10 cellular contexts compared by ENCODE assay signal in the genomic region with DNA sequence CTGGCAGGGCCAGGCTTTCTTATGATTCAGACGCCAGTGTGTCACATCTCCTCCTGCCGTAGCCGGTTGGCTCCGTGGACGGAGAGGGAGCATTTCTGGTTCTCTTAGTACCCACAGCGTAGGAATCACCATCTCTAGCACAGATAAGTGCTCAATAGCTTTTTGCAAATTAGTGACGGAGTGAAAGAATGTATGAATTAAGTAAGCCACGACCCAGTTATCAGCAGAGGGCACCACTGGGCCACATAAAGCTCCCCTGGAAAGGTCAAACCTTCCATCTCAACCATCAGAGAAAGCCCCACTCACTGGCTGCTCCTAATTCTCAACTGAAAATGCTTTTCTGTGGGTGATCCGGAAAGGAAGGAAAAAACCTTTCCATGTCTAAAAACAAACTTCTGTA.
DNase-seq lines count a peak whose midpoint lies in the region; ATAC-seq and TF ChIP-seq lines count a peak whose summit lies in the region.
"Had no signal": no experiment of that assay in that cellular context is flagged by ENCODE, and none has a peak within 500 bp of the region (broad histone marks: within the 10 kb centered on the region; RNA-seq: fewer than 3 reads in every experiment).

No MANE protein-coding gene starts in this region.

- H3K4me2 ChIP-seq in DND-41 (ENCODE audit: insufficient read depth, low read length) (no peak overlapping the region), MM.1S (ENCODE audit: low read depth, low read length) (no peak overlapping the region)

- H4K20me1 ChIP-seq in DND-41 (ENCODE audit: insufficient read depth, low read length) (no peaks in the 10 kb centered on the region), MM.1S (ENCODE audit: insufficient read depth, low read length) (no peaks in the 10 kb centered on the region)

- H2AFZ ChIP-seq in DND-41 (ENCODE audit: low read depth, low read length) (no peak overlapping the region), MM.1S (ENCODE audit: low read length) (no peak overlapping the region)

- ATAC-seq in DND-41 (ENCODE audit: insufficient read depth, low read depth) (no peak), left lobe of liver (peak; percentile 62), GM21515 (IDR thresholded peaks at IDR 0.05; ENCODE audit: unreplicated experiment) (no peak), GM18907 (IDR thresholded peaks at IDR 0.05; ENCODE audit: unreplicated experiment) (no peak)
- ATAC-seq: stimulated activated naive CD8-positive, alpha-beta T cell treated with anti-CD3 and anti-CD28 coated beads, Interleukin-15, amount 100 ng/mL, for 72 hours had no signal

- no peaks in the 10 kb centered on the region for H3K9me2 ChIP-seq in MM.1S (replicated peaks; ENCODE audit: insufficient read depth, low read length)

- in situ Hi-C loops in SK-MEL-5 (cut with HindIII; ENCODE audit: low pct_unique_long_range_greater_than_20kb, low sequenced_read_pairs) (no loop called here), KBM-7 (cut with MboI; ENCODE audit: low pct_unique_long_range_greater_than_20kb, low sequenced_read_pairs) (no loop called here)

- no peaks in the 10 kb centered on the region for H3K79me2 ChIP-seq in DND-41 (ENCODE audit: insufficient read depth, low read length)
- H3K79me2 ChIP-seq in MM.1S (ENCODE audit: low read length), result no peaks in the 10 kb centered on the region

- H3K9ac ChIP-seq in DND-41 (ENCODE audit: low read depth, low read length) (no peak overlapping the region), MM.1S (ENCODE audit: low read length) (no peak overlapping the region)

- peaks cover 3% of the 10 kb centered on the region for H3K27me3 ChIP-seq in DND-41 (ENCODE audit: insufficient read depth, low read length, poor library complexity)
- no peaks in the 10 kb centered on the region for H3K27me3 ChIP-seq in MM.1S (replicated peaks; ENCODE audit: insufficient read depth, low read length)

- H3F3A ChIP-seq in MM.1S (ENCODE audit: insufficient read depth, low read length), result no peaks in the 10 kb centered on the region

- H3K36me3 ChIP-seq in DND-41 (ENCODE audit: insufficient read depth, low read length), result no peaks in the 10 kb centered on the region
- H3K36me3 ChIP-seq in MM.1S (replicated peaks; ENCODE audit: insufficient read depth, low read length), result no peaks in the 10 kb centered on the region
- H3K36me3 ChIP-seq: left ventricle myocardium inferior had no signal

- no peaks in the 10 kb centered on the region for H3K4me1 ChIP-seq in DND-41 (ENCODE audit: insufficient read depth, low read length)
- no peaks in the 10 kb centered on the region for H3K4me1 ChIP-seq in MM.1S (ENCODE audit: low read length)
- H3K4me1 ChIP-seq: left ventricle myocardium inferior had no signal

- TF ChIP-seq CTCF in DND-41 (IDR thresholded peaks at IDR 0.05; ENCODE audit: borderline replicate concordance, extremely low read depth, low read length, poor library complexity, severe bottlenecking) (peak; percentile 39), MM.1S (IDR thresholded peaks at IDR 0.05; ENCODE audit: low read length) (0 out of 2 replicates have a peak, but pooled peaks have one; percentile 5)

- H3K4me3 ChIP-seq in DND-41 (ENCODE audit: low read depth in 1 of 2, low read length in 2 of 2), result no peak overlapping the region
- no peak overlapping the region for H3K4me3 ChIP-seq in MM.1S (ENCODE audit: low read length)
- H3K4me3 ChIP-seq: left ventricle myocardium inferior had no signal

- H3K9me3 ChIP-seq in DND-41 (ENCODE audit: insufficient read depth, low read length, severe bottlenecking), result no peaks in the 10 kb centered on the region
- H3K9me3 ChIP-seq in MM.1S (replicated peaks; ENCODE audit: insufficient read depth, low read length), result no peaks in the 10 kb centered on the region
- H3K9me3 ChIP-seq: left ventricle myocardium inferior had no signal

- H3K27ac ChIP-seq in DND-41 (ENCODE audit: low read length) (no peak overlapping the region), MM.1S (ENCODE audit: low read length) (no peak overlapping the region)
- H3K27ac ChIP-seq: left ventricle myocardium inferior had no signal

- DNase-seq in DND-41 (no peak), MM.1S (no peak), SK-MEL-5 (ENCODE audit: low read depth, low spot score) (peak; percentile 74), left lobe of liver (ENCODE audit: low spot score) (no peak), KBM-7 (no peak), NCI-H2029 (lab: John Stamatoyannopoulos, UW) (no peak)
- DNase-seq: left ventricle myocardium inferior; stimulated activated naive CD8-positive, alpha-beta T cell treated with anti-CD3 and anti-CD28 coated beads, Interleukin-15, amount 100 ng/mL, for 72 hours had no signal
